8 cellular contexts compared by ENCODE assay signal in the genomic region with DNA sequence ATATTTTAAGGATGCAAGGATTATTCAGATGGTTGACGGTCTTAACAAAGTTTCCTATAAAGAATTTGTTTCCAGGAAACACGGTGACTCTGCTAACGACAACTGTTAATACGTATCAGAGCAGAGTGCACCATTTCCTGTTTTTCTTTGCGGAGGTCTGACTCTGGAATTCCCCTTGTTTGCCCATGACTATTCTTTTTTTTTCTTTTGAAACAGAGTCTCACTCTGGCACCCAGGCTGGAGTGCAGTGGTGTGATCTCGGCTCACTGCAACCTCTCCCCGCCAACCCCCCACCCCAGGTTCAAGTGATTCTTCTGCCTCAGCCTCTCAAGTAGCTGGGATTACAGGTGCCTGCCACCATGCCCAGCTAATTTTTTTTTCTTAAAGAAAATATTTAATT.
DNase-seq lines count a peak whose midpoint lies in the region; ATAC-seq and TF ChIP-seq lines count a peak whose summit lies in the region.

No MANE protein-coding gene starts in this region.

- no peak for TF ChIP-seq CTCF in stomach (IDR thresholded peaks at IDR 0.05)

- intact Hi-C loops in stomach (cut with DNase I; ENCODE audit: low total_unique reads) = no loop called here

- 80 to 82% methylated on average over 6 to 7 of the region's 7 CpGs for WGBS in mesodermal cell (ENCODE audit: insufficient coverage in 2 of 2), 2 experiments
- 16 to 39% (median 33%) methylated on average over 7 of the region's 7 CpGs for WGBS in stomach, 5 donors

- peak; percentile 44 for ATAC-seq in HG02642 (IDR thresholded peaks at IDR 0.05; ENCODE audit: poor library complexity, unreplicated experiment)
- ATAC-seq in activated naive CD8-positive, alpha-beta T cell treated with anti-CD3 and anti-CD28 coated beads, Interleukin-2, amount 10 ng/mL, durations not matched to agents 7 days and 5 days (ENCODE audit: low read depth) = peak; percentile 57

- H3K4me3 ChIP-seq in SJCRH30 = no peak overlapping the region
- no peak overlapping the region for H3K4me3 ChIP-seq in mesodermal cell (ENCODE audit: extremely low read depth, insufficient read depth, low read length, poor library complexity, severe bottlenecking)
- no peak overlapping the region for H3K4me3 ChIP-seq in stomach

- TF ChIP-seq EP300 in stomach (IDR thresholded peaks at IDR 0.05) = no peak

- POLR2A ChIA-PET in activated naive CD8-positive, alpha-beta T cell treated with anti-CD3 and anti-CD28 coated beads, Interleukin-2, amount 10 ng/mL, durations not matched to agents 7 days and 5 days (lab: Charles Lee) = interaction anchor here (0.6 to 3.4 kb wide), 7 partner anchors 16 to 222 kb away, joined by 3 to 29 read pairs (median 3); a partner anchor contains a TSS

- H3K4me1 Mint-ChIP-seq in activated naive CD8-positive, alpha-beta T cell treated with anti-CD3 and anti-CD28 coated beads, Interleukin-2, amount 10 ng/mL, durations not matched to agents 7 days and 5 days = peaks cover 67% of the 10 kb centered on the region

- H3K36me3 ChIP-seq in SJCRH30 (no peaks in the 10 kb centered on the region), mesodermal cell (ENCODE audit: control insufficient read depth, insufficient read depth, low read length) (peaks cover 2% of the 10 kb centered on the region), stomach (no peaks in the 10 kb centered on the region)

- H3K4me1 ChIP-seq in SJCRH30 (peaks cover 14% of the 10 kb centered on the region), mesodermal cell (ENCODE audit: control insufficient read depth, insufficient read depth, low read length, poor library complexity, severe bottlenecking) (peaks cover 40% of the 10 kb centered on the region), stomach (peaks cover 36 to 73% (median 60%) of the 10 kb centered on the region in 4 donors)

- H3K27me3 ChIP-seq in SJCRH30 (no peaks in the 10 kb centered on the region), stomach (no peaks in the 10 kb centered on the region)

- H3K9me3 ChIP-seq in SJCRH30 (replicated peaks) = no peaks in the 10 kb centered on the region
- H3K9me3 ChIP-seq in mesodermal cell (ENCODE audit: control insufficient read depth, low read length) = no peaks in the 10 kb centered on the region
- no peaks in the 10 kb centered on the region for H3K9me3 ChIP-seq in stomach

- DNase-seq in ELR (ENCODE audit: low read depth) (peak; percentile 74), SJCRH30 (peak; percentile 6 to 33), stomach (no peak), islet precursor cell (no peak), SKM-1 treated with dmso at 0.1 percent for 144 hours (lab: John Stamatoyannopoulos, UW; ENCODE audit: unreplicated experiment) (no peak)
- DNase-seq in activated naive CD8-positive, alpha-beta T cell treated with anti-CD3 and anti-CD28 coated beads, Interleukin-2, amount 10 ng/mL, durations not matched to agents 7 days and 5 days = no peak

- H3K36me3 Mint-ChIP-seq in activated naive CD8-positive, alpha-beta T cell treated with anti-CD3 and anti-CD28 coated beads, Interleukin-2, amount 10 ng/mL, durations not matched to agents 7 days and 5 days = peaks cover 18% of the 10 kb centered on the region

- no peak for TF ChIP-seq POLR2A in stomach (IDR thresholded peaks at IDR 0.05)

- H3K27ac Mint-ChIP-seq in activated naive CD8-positive, alpha-beta T cell treated with anti-CD3 and anti-CD28 coated beads, Interleukin-2, amount 10 ng/mL, durations not matched to agents 7 days and 5 days = peak overlapping the region; percentile 95

- H3K4me3 Mint-ChIP-seq in activated naive CD8-positive, alpha-beta T cell treated with anti-CD3 and anti-CD28 coated beads, Interleukin-2, amount 10 ng/mL, durations not matched to agents 7 days and 5 days = peak overlapping the region; percentile 82

- H3K27me3 Mint-ChIP-seq in activated naive CD8-positive, alpha-beta T cell treated with anti-CD3 and anti-CD28 coated beads, Interleukin-2, amount 10 ng/mL, durations not matched to agents 7 days and 5 days = no peaks in the 10 kb centered on the region

- peak overlapping the region; percentile 52 for H3K27ac ChIP-seq in SJCRH30
- peak overlapping the region; percentile 20 for H3K27ac ChIP-seq in mesodermal cell (ENCODE audit: low read depth, low read length, severe bottlenecking)
- peak overlapping the region; percentile 41 to 89 (median 76) for H3K27ac ChIP-seq in stomach

- H3K9me3 Mint-ChIP-seq in activated naive CD8-positive, alpha-beta T cell treated with anti-CD3 and anti-CD28 coated beads, Interleukin-2, amount 10 ng/mL, durations not matched to agents 7 days and 5 days = no peaks in the 10 kb centered on the region

Comparison
In these comparisons a context has a peak if more than half of its experiments do, and no peak if none do; other contexts are left out.
1. DNase-seq: peak in ELR (single experiment) and SJCRH30 (2 of 2); none in activated naive CD8-positive, alpha-beta T cell treated with anti-CD3 and anti-CD28 coated beads, Interleukin-2, amount 10 ng/mL, durations not matched to agents 7 days and 5 days (single experiment), stomach (single experiment), islet precursor cell (single experiment) and SKM-1 treated with dmso at 0.1 percent for 144 hours (single experiment).
2. H3K27ac ChIP-seq: peak in every context shown above with its lines; median percentile 76 in stomach; 52 in SJCRH30; 20 in mesodermal cell.